In genomic region chr10:48805848-48806247, GRCh38 we compare ENCODE assay signal across 14 cellular contexts.
DNase-seq lines count a peak whose midpoint lies in the region; ATAC-seq and TF ChIP-seq lines count a peak whose summit lies in the region.
"Had no signal": no experiment of that assay in that cellular context is flagged by ENCODE, and none has a peak within 500 bp of the region (broad histone marks: within the 10 kb centered on the region; RNA-seq: fewer than 3 reads in every experiment).

No MANE protein-coding gene starts in this region.

- H3K27ac ChIP-seq in breast epithelium (peak overlapping the region; percentile 17 to 78), left ventricle myocardium inferior (replicated peaks) (peak overlapping the region; percentile 60), brain microvascular endothelial cell (no peak overlapping the region)

- no peak for TF ChIP-seq POLR2A in breast epithelium (IDR thresholded peaks at IDR 0.05)

- CTCF ChIA-PET in MCF 10A (lab: Yijun Ruan, JAX), result no interaction called here

- no peaks in the 10 kb centered on the region for H3K4me1 ChIP-seq in breast epithelium
- peaks cover 64% of the 10 kb centered on the region for H3K4me1 ChIP-seq in left ventricle myocardium inferior

- no peaks in the 10 kb centered on the region for H3K4me1 Mint-ChIP-seq in MCF 10A (ENCODE audit: insufficient read depth, unreplicated experiment)

- ATAC-seq in HG02759 (IDR thresholded peaks at IDR 0.05; ENCODE audit: unreplicated experiment), result no peak

- BruUV-seq in MCF 10A (replicated peaks; lab: Mats Ljungman, UMichigan), result no TSS peak

- no peak overlapping the region for H3K4me3 Mint-ChIP-seq in MCF 10A (ENCODE audit: unreplicated experiment)
- H3K4me3 Mint-ChIP-seq: activated CD4-positive, alpha-beta memory T cell treated with anti-CD3 and anti-CD28 coated beads for 36 hours; activated T-helper 1 cell treated with anti-CD3 and anti-CD28 coated beads, Interleukin-12 subunit alpha, Interleukin-12 subunit beta, Interleukin-2, Interleukin-4 antibody, amounts not matched to agents 30 ng/mL and 10 ng/mL and 1 ng/mL, durations not matched to agents 14 hours and 24 hours and 36 hours had no signal

- no peak overlapping the region for H3K4me3 ChIP-seq in breast epithelium
- H3K4me3 ChIP-seq in left ventricle myocardium inferior, result no peak overlapping the region
- H3K4me3 ChIP-seq in brain microvascular endothelial cell (ENCODE audit: low read depth, low read length), result no peak overlapping the region

- H3K27me3 Mint-ChIP-seq in MCF 10A (ENCODE audit: insufficient read depth, unreplicated experiment), result no peaks in the 10 kb centered on the region

- in situ Hi-C loops in brain microvascular endothelial cell (cut with HindIII; ENCODE audit: low pct_ligation_motif_present, low sequenced_read_pairs), result no loop called here

- intact Hi-C loops in breast epithelium (cut with DNase I; ENCODE audit: low total_unique reads) (no loop called here), MCF 10A (cut with micrococcal nuclease) (no loop called here), left ventricle myocardium inferior (cut with micrococcal nuclease) (no loop called here), posterior cingulate gyrus (cut with DNase I) (no loop called here)

- no peak for TF ChIP-seq CTCF in breast epithelium (IDR thresholded peaks at IDR 0.05)
- no peak for TF ChIP-seq CTCF in MCF 10A (IDR thresholded peaks at IDR 0.05; ENCODE audit: unreplicated experiment)
- no peak for TF ChIP-seq CTCF in left ventricle myocardium inferior (IDR thresholded peaks at IDR 0.05; ENCODE audit: borderline replicate concordance)
- no peak for TF ChIP-seq CTCF in brain microvascular endothelial cell (IDR thresholded peaks at IDR 0.05; ENCODE audit: low read depth, low read length, missing control alignments)

- H3K9me3 ChIP-seq in breast epithelium (no peaks in the 10 kb centered on the region), left ventricle myocardium inferior (replicated peaks) (no peaks in the 10 kb centered on the region)

- H3K27me3 ChIP-seq in breast epithelium (no peaks in the 10 kb centered on the region), left ventricle myocardium inferior (ENCODE audit: low read depth) (no peaks in the 10 kb centered on the region), brain microvascular endothelial cell (replicated peaks) (no peaks in the 10 kb centered on the region)

- no peak overlapping the region for H3K27ac Mint-ChIP-seq in MCF 10A (ENCODE audit: low read depth, unreplicated experiment)
- H3K27ac Mint-ChIP-seq: activated CD4-positive, alpha-beta memory T cell treated with anti-CD3 and anti-CD28 coated beads for 36 hours; activated T-helper 1 cell treated with anti-CD3 and anti-CD28 coated beads, Interleukin-12 subunit alpha, Interleukin-12 subunit beta, Interleukin-2, Interleukin-4 antibody, amounts not matched to agents 30 ng/mL and 10 ng/mL and 1 ng/mL, durations not matched to agents 14 hours and 24 hours and 36 hours had no signal

- DNase-seq in breast epithelium (ENCODE audit: low spot score in 2 of 2), result no peak
- DNase-seq in MCF 10A (ENCODE audit: unreplicated experiment), result no peak
- DNase-seq in left ventricle myocardium inferior, result peak; percentile 37
- DNase-seq in posterior cingulate gyrus, result peak in 6 of 10 donors; percentile 30 to 90 (median 56)
- DNase-seq in GM19238 (ENCODE audit: insufficient read length, low spot score), result no peak
- no peak for DNase-seq in brain microvascular endothelial cell
- no peak for DNase-seq in cortex of kidney (lab: John Stamatoyannopoulos, UW)
- DNase-seq: ACHN; activated CD4-positive, alpha-beta memory T cell treated with anti-CD3 and anti-CD28 coated beads for 36 hours; COR-L47; effector CD8-positive, alpha-beta T cell; NCI-H345 had no signal

- H3K9me3 Mint-ChIP-seq in MCF 10A (ENCODE audit: unreplicated experiment), result no peaks in the 10 kb centered on the region
- H3K9me3 Mint-ChIP-seq: activated CD4-positive, alpha-beta memory T cell treated with anti-CD3 and anti-CD28 coated beads for 36 hours; activated T-helper 1 cell treated with anti-CD3 and anti-CD28 coated beads, Interleukin-12 subunit alpha, Interleukin-12 subunit beta, Interleukin-2, Interleukin-4 antibody, amounts not matched to agents 30 ng/mL and 10 ng/mL and 1 ng/mL, durations not matched to agents 14 hours and 24 hours and 36 hours had no signal

- POLR2A ChIA-PET in MCF 10A (lab: Yijun Ruan, JAX), result no interaction called here

- no peaks in the 10 kb centered on the region for H3K36me3 Mint-ChIP-seq in MCF 10A (ENCODE audit: insufficient read depth, unreplicated experiment)
- H3K36me3 Mint-ChIP-seq: activated CD4-positive, alpha-beta memory T cell treated with anti-CD3 and anti-CD28 coated beads for 36 hours had no signal

- H3K36me3 ChIP-seq in breast epithelium, result no peaks in the 10 kb centered on the region
- no peaks in the 10 kb centered on the region for H3K36me3 ChIP-seq in left ventricle myocardium inferior
- H3K36me3 ChIP-seq in brain microvascular endothelial cell (replicated peaks), result no peaks in the 10 kb centered on the region

Comparison
In these comparisons a context has a peak if more than half of its experiments do, and no peak if none do; other contexts are left out.
1. DNase-seq: peak in left ventricle myocardium inferior (single experiment) and posterior cingulate gyrus (6 of 10); none in breast epithelium (0 of 2), MCF 10A (single experiment), GM19238 (single experiment), brain microvascular endothelial cell (single experiment) and cortex of kidney (single experiment).